Comparison of ENCODE assay signal across 22 cellular contexts in genomic region chr14:37140176-37140575, GRCh38. TPM values are rescaled to one million over a fixed set of nuclear protein-coding genes. Genes with fewer than 3 reads are reported as not detected.
"Had no signal": no experiment of that assay in that cellular context is flagged by ENCODE, and none has a peak within 500 bp of the region (broad histone marks: within the 10 kb centered on the region; RNA-seq: fewer than 3 reads in every experiment).

No MANE protein-coding gene starts in this region.

- H3K9me3 Mint-ChIP-seq: type B pancreatic cell had no signal

- H3K9me3 ChIP-seq: heart right ventricle, left ventricle myocardium inferior, neutrophil, right atrium auricular region, suprapubic skin, thyroid gland, uterus had no signal

- H3K4me3 Mint-ChIP-seq: naive thymus-derived CD8-positive, alpha-beta T cell; type B pancreatic cell had no signal

- H3K4me1 ChIP-seq: heart right ventricle, left ventricle myocardium inferior, right atrium auricular region, suprapubic skin, thyroid gland, uterus had no signal

- H3K4me2 ChIP-seq: smooth muscle cell had no signal

- H3K36me3 ChIP-seq: heart right ventricle, left ventricle myocardium inferior, neutrophil, right atrium auricular region, suprapubic skin, thyroid gland, uterus had no signal

- H3K4me3 ChIP-seq: dorsolateral prefrontal cortex, heart right ventricle, left ventricle myocardium inferior, lung, right atrium auricular region, smooth muscle cell, suprapubic skin, thyroid gland, uterus had no signal

- H3K36me3 Mint-ChIP-seq: naive thymus-derived CD8-positive, alpha-beta T cell; type B pancreatic cell had no signal

- DNase-seq: cortex of kidney; dorsolateral prefrontal cortex; effector CD8-positive, alpha-beta T cell; foreskin melanocyte; heart right ventricle; hypothalamus; left cardiac atrium; left ventricle myocardium inferior; naive thymus-derived CD8-positive, alpha-beta T cell; posterior cingulate gyrus; stimulated activated CD4-positive, alpha-beta T cell treated with anti-CD3 and anti-CD28 coated beads, Interleukin-2, amount 100 ng/mL, for 48 hours; stimulated activated naive CD8-positive, alpha-beta T cell treated with anti-CD3 and anti-CD28 coated beads, Interleukin-15, Interleukin-2, amounts not matched to agents 100 U/mL and 50 U/mL, for 24 hours; thyroid gland; uterus had no signal

- H3K27me3 Mint-ChIP-seq: naive thymus-derived CD8-positive, alpha-beta T cell had no signal

- H3K27ac Mint-ChIP-seq: naive thymus-derived CD8-positive, alpha-beta T cell; type B pancreatic cell had no signal

- H3K27ac ChIP-seq: dorsolateral prefrontal cortex, heart right ventricle, left ventricle myocardium inferior, neutrophil, right atrium auricular region, suprapubic skin, thyroid gland, uterus had no signal

- H3K27me3 ChIP-seq: right atrium auricular region, suprapubic skin, thyroid gland, uterus had no signal

- H3K4me1 Mint-ChIP-seq: naive thymus-derived CD8-positive, alpha-beta T cell had no signal

RNA-seq across cellular contexts. Expression of gene SLC25A21, which starts 32.2 kb away (rescaled TPM):
- total RNA-seq: mesenteric fat pad; mononuclear cell; naive thymus-derived CD8-positive, alpha-beta T cell; smooth muscle cell had no signal

RNA-seq across cellular contexts. Expression of gene MIPOL1, which starts 57.6 kb away (rescaled TPM):
- total RNA-seq: naive thymus-derived CD8-positive, alpha-beta T cell had no signal
